ENCODE assay signal across 33 cellular contexts in the genomic region with DNA sequence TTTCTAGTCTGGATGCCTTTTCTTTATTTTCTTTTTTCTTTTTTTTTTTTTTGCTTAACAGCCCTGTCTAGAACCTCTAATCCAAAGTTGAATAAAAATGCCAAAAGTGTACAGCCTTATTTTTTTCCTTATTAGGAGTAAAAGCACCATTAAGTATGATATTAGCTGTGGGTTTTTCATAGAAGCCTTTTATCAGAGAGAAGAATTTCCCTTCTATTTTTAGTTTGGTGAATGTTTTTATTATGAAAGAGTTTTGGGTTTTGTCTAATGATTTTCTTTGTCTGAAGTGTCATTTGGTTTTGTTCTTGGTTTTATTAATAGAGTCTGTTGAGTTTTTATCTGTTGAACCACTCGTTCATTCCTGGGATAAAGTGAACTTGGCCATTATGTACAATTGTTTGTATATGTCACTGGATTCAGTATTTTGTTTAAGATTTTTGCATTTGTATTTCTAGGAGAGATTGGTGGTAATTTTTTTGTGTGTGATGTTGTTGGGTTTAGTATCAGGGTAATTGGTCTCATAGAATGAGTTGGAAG.
"Had no signal": no experiment of that assay in that cellular context is flagged by ENCODE, and none has a peak within 500 bp of the region (broad histone marks: within the 10 kb centered on the region; RNA-seq: fewer than 3 reads in every experiment).

No MANE protein-coding gene starts in this region.

- H3K36me3 Mint-ChIP-seq: stimulated activated effector memory CD8-positive, alpha-beta T cell treated with anti-CD3 and anti-CD28 coated beads, Interleukin-12 subunit alpha, Interleukin-12 subunit beta, amount 100 ng/mL, for 72 hours had no signal

- DNase-seq: activated CD4-positive, alpha-beta memory T cell treated with anti-CD3 and anti-CD28 coated beads, Interleukin-2, amount 10 ng/mL, durations not matched to agents 7 days and 5 days; activated CD4-positive, alpha-beta T cell treated with anti-CD3 and anti-CD28 coated beads for 1 hour; activated CD4-positive, alpha-beta T cell treated with anti-CD3 and anti-CD28 coated beads, Interleukin-2, amount 10 ng/mL, durations not matched to agents 7 days and 5 days; activated CD8-positive, alpha-beta memory T cell treated with anti-CD3 and anti-CD28 coated beads, Interleukin-2, amount 50 U/mL, for 48 hours; activated naive CD4-positive, alpha-beta T cell; activated T-cell treated with anti-CD3 and anti-CD28 coated beads, Interleukin-2, amount 50 U/mL, for 4 hours; adrenal gland; aorta; cerebellar nuclear complex; dorsolateral prefrontal cortex; effector memory CD4-positive, alpha-beta T cell; left lung; lower lobe of right lung; mesenchymal stem cell; naive thymus-derived CD8-positive, alpha-beta T cell; nucleus accumbens; pancreas; retina; stimulated activated CD4-positive, alpha-beta T cell treated with anti-CD3 and anti-CD28 coated beads, Interleukin-12 subunit alpha, Interleukin-12 subunit beta, amount 100 ng/mL, for 4 hours; stimulated activated CD4-positive, alpha-beta T cell treated with anti-CD3 and anti-CD28 coated beads, Interleukin-4, amount 100 ng/mL, for 24 hours; T-helper 17 cell; T1000 had no signal

- H3K4me1 ChIP-seq: adrenal gland, left lung, lower lobe of right lung, prostate gland, tibial nerve had no signal

- H3K27ac Mint-ChIP-seq: activated CD4-positive, alpha-beta memory T cell treated with anti-CD3 and anti-CD28 coated beads, Interleukin-2, amount 10 ng/mL, durations not matched to agents 7 days and 5 days; activated CD4-positive, alpha-beta T cell treated with anti-CD3 and anti-CD28 coated beads, Interleukin-2, amount 10 ng/mL, durations not matched to agents 7 days and 5 days; activated naive CD4-positive, alpha-beta T cell treated with anti-CD3 and anti-CD28 coated beads, Interleukin-2, amount 50 U/mL, for 72 hours; activated T-helper 2 cell treated with anti-CD3 and anti-CD28 coated beads, Interferon-gamma antibody, Interleukin-2, Interleukin-4, amounts not matched to agents 10 μg/mL and 5 μg/mL and 100 μg/mL, durations not matched to agents 14 hours and 24 hours and 36 hours; brain; stimulated activated effector memory CD8-positive, alpha-beta T cell treated with anti-CD3 and anti-CD28 coated beads, Interleukin-12 subunit alpha, Interleukin-12 subunit beta, amount 100 ng/mL, for 72 hours; T-helper 17 cell had no signal

- H3K27me3 ChIP-seq: adrenal gland, cardiac muscle cell, dorsolateral prefrontal cortex, left lung, pancreas, tibial nerve had no signal

- ATAC-seq: activated naive CD4-positive, alpha-beta T cell treated with anti-CD3 and anti-CD28 coated beads, Interleukin-2, amount 50 U/mL, for 72 hours; activated T-cell treated with anti-CD3 and anti-CD28 coated beads, Interleukin-2, amount 50 U/mL, for 4 hours; left lung; lower lobe of right lung; naive thymus-derived CD8-positive, alpha-beta T cell; pancreas; sciatic nerve; stimulated activated effector memory CD8-positive, alpha-beta T cell treated with anti-CD3 and anti-CD28 coated beads, Interleukin-12 subunit alpha, Interleukin-12 subunit beta, amount 100 ng/mL, for 72 hours; T-helper 17 cell had no signal

- H3K4me3 Mint-ChIP-seq: activated CD4-positive, alpha-beta memory T cell treated with anti-CD3 and anti-CD28 coated beads, Interleukin-2, amount 10 ng/mL, durations not matched to agents 7 days and 5 days; activated CD4-positive, alpha-beta T cell treated with anti-CD3 and anti-CD28 coated beads, Interleukin-2, amount 10 ng/mL, durations not matched to agents 7 days and 5 days; activated T-cell treated with anti-CD3 and anti-CD28 coated beads, Interleukin-2, amount 50 U/mL, for 4 hours; brain; neural crest cell; stimulated activated effector memory CD8-positive, alpha-beta T cell treated with anti-CD3 and anti-CD28 coated beads, Interleukin-12 subunit alpha, Interleukin-12 subunit beta, amount 100 ng/mL, for 72 hours; T-helper 17 cell had no signal

- H3K4me1 Mint-ChIP-seq: activated CD4-positive, alpha-beta memory T cell treated with anti-CD3 and anti-CD28 coated beads, Interleukin-2, amount 10 ng/mL, durations not matched to agents 7 days and 5 days; activated CD4-positive, alpha-beta T cell treated with anti-CD3 and anti-CD28 coated beads, Interleukin-2, amount 10 ng/mL, durations not matched to agents 7 days and 5 days; brain; neural crest cell had no signal

- H3K36me3 ChIP-seq: adrenal gland, cardiac muscle cell, left lung, lower lobe of right lung, pancreas, prostate gland, tibial nerve had no signal

- H3K4me3 ChIP-seq: adrenal gland, cardiac muscle cell, coronary artery, dorsolateral prefrontal cortex, left lung, lower lobe of right lung, pancreas, prostate gland, skin epidermis, tibial nerve had no signal

- H3K27me3 Mint-ChIP-seq: activated CD4-positive, alpha-beta memory T cell treated with anti-CD3 and anti-CD28 coated beads, Interleukin-2, amount 10 ng/mL, durations not matched to agents 7 days and 5 days; activated CD4-positive, alpha-beta T cell treated with anti-CD3 and anti-CD28 coated beads, Interleukin-2, amount 10 ng/mL, durations not matched to agents 7 days and 5 days; brain; naive thymus-derived CD8-positive, alpha-beta T cell; T-helper 17 cell had no signal

- H3K9me3 ChIP-seq: lower lobe of right lung, pancreas, prostate gland had no signal
